ENCODE assay signal across 1 cellular context in genomic region chr1:98733782-98734112, GRCh38.
TF ChIP-seq lines count a peak whose summit lies in the region.

No MANE protein-coding gene starts in this region.

TF ChIP-seq in IMR-90, 13 proteins besides CTCF, POLR2A, EP300 and RAD21 (continued from another document):
- no peak for TF ChIP-seq ELK1 (IDR thresholded peaks at IDR 0.05; ENCODE audit: borderline replicate concordance, low read depth, low read length)
- no peak for TF ChIP-seq FOS (IDR thresholded peaks at IDR 0.05; ENCODE audit: low read depth, low read length)
- TF ChIP-seq MXI1 (IDR thresholded peaks at IDR 0.05; ENCODE audit: borderline replicate concordance, low read depth, low read length): no peak
- TF ChIP-seq RFX5 (IDR thresholded peaks at IDR 0.05; ENCODE audit: low read depth, low read length): no peak
- TF ChIP-seq MAZ (IDR thresholded peaks at IDR 0.05; ENCODE audit: borderline replicate concordance, low read depth, low read length): no peak
- no peak for TF ChIP-seq MAFK (IDR thresholded peaks at IDR 0.05; ENCODE audit: low read depth, low read length)
